In the genomic region with DNA sequence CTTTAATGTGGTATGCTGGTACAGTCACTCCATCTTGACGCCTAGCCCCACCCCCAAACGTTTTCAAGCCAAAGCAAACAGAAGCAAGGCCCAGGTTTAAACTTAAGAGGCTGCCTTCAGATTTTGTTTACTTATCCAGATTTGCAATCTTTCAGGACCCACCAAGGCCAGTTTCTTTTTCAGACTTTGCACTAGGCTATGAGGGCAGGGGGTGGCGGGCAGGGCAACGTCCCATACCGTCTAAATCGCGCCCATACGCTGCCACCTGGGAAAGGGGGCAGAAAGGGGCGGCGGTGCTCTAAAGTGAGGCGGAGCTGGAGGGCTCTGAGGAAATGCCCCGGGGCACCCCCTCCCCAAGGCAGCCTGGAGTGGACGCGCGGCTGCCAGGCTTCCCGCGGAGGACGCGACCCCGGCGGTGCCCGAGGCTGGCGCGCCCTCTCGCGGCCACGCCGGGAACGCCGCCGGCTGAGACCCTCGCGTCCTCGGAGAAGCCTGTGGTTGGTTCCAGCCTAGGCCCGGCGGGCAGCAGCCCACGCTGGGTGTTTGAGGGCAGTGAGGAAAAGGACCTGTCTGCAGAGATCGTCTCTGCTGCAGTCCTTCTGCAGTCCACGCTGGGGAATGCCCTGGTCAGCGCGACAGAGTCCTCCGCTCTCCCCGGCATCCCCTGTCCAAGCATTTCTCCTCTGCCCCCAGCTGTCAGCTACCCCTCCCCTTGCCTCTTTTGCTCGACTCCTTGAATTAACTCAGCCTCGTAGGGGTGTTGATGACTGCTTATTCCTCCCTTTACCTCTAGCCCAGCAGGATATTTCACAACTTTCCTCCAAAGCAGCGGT, we compare ENCODE assay signal across 8 cellular contexts.
DNase-seq lines count a peak whose midpoint lies in the region; ATAC-seq, FAIRE-seq and TF ChIP-seq lines count a peak whose summit lies in the region.

No MANE protein-coding gene starts in this region.

- H3K4me3 ChIP-seq in DND-41 (ENCODE audit: low read depth in 1 of 2, low read length in 2 of 2) (peak overlapping the region in 1 of 2 experiments; percentile 54; a peak in 3 of 4 replicates), IMR-90 (ENCODE audit: insufficient read depth, low read depth, low read length) (peak overlapping the region; percentile 44), GM12878 (no peak overlapping the region)

- peak overlapping the region; percentile 64 for H3K14ac ChIP-seq in IMR-90 (replicated peaks; ENCODE audit: low read depth, low read length)

- TF ChIP-seq CTCF in DND-41 (IDR thresholded peaks at IDR 0.05; ENCODE audit: borderline replicate concordance, extremely low read depth, low read length, poor library complexity, severe bottlenecking) (peak; percentile 97), IMR-90 (conservative IDR thresholded peaks at IDR 0.05; ENCODE audit: low read depth, low read length) (peak; percentile 91), GM12878 (IDR thresholded peaks at IDR 0.05 in 2 of 3, conservative IDR thresholded peaks at IDR 0.05 in 1 of 3; ENCODE audit: control insufficient read depth in 2 of 3, extremely low read depth in 1 of 3, insufficient read depth in 1 of 3, low read depth in 3 of 3, low read length in 3 of 3) (peak; percentile 69 to 77 (median 74); a peak in 5 of 6 replicates)

- H2BK20ac ChIP-seq in IMR-90 (ENCODE audit: low read depth, low read length) = peak overlapping the region; percentile 88

- H2BK120ac ChIP-seq in IMR-90 (ENCODE audit: low read depth, low read length) = peak overlapping the region; percentile 86

- TF ChIP-seq EP300 in GM12878 (IDR thresholded peaks at IDR 0.05; ENCODE audit: borderline replicate concordance in 1 of 2, control insufficient read depth in 1 of 2, low read depth in 2 of 2, low read length in 2 of 2) = no peak

- H3K36me3 ChIP-seq in DND-41 (ENCODE audit: insufficient read depth, low read length) (no peaks in the 10 kb centered on the region), IMR-90 (ENCODE audit: control insufficient read depth, insufficient read depth, low read length) (no peaks in the 10 kb centered on the region), GM12878 (ENCODE audit: control insufficient read depth in 2 of 2, insufficient read depth in 2 of 2, low read length in 1 of 2) (no peaks in the 10 kb centered on the region)

- peak overlapping the region; percentile 55 for H4K91ac ChIP-seq in IMR-90 (ENCODE audit: insufficient read depth, low read depth, low read length)

- BruUV-seq in IMR-90 (replicated peaks; lab: Mats Ljungman, UMichigan) (no TSS peak), GM12878 (replicated peaks; lab: Mats Ljungman, UMichigan) (no TSS peak)

- H3K79me1 ChIP-seq in IMR-90 (ENCODE audit: low read depth in 1 of 2, low read length in 2 of 2) = no peaks in the 10 kb centered on the region

- H3K4me1 ChIP-seq in DND-41 (ENCODE audit: insufficient read depth, low read length) (peaks cover 17% of the 10 kb centered on the region), IMR-90 (ENCODE audit: control insufficient read depth, insufficient read depth, low read length) (peaks cover 3% of the 10 kb centered on the region; the same call in 1 of the 2 replicates), GM12878 (ENCODE audit: control insufficient read depth, insufficient read depth, low read length) (no peaks in the 10 kb centered on the region)

- no peak overlapping the region for H4K5ac ChIP-seq in IMR-90 (ENCODE audit: low read depth, low read length)

- H2BK5ac ChIP-seq in IMR-90 (ENCODE audit: low read depth, low read length, poor library complexity, severe bottlenecking) = peak overlapping the region; percentile 48

- H3K79me2 ChIP-seq in DND-41 (ENCODE audit: insufficient read depth, low read length) (no peaks in the 10 kb centered on the region), GM12878 (ENCODE audit: control insufficient read depth, insufficient read depth, low read length) (no peaks in the 10 kb centered on the region)

- peak overlapping the region; percentile 71 for H3K23ac ChIP-seq in IMR-90 (ENCODE audit: low read depth, low read length)

- TF ChIP-seq RAD21 in IMR-90 (IDR thresholded peaks at IDR 0.05; ENCODE audit: low read length) = peak; percentile 99
- peak; percentile 71 for TF ChIP-seq RAD21 in GM12878 (IDR thresholded peaks at IDR 0.05; ENCODE audit: insufficient read depth, low read depth, low read length)

- peak overlapping the region; percentile 90 for H2AK9ac ChIP-seq in IMR-90 (replicated peaks; ENCODE audit: low read depth, low read length, poor library complexity)

- 10% methylated on average over 26 of the region's 46 CpGs; no CpG with 5 or more reads in 1 of the 2 experiments for WGBS in IMR-90 (ENCODE audit: extremely low coverage in 2 of 2, insufficient read length in 1 of 2), 2 experiments
- WGBS in GM12878 (ENCODE audit: insufficient coverage, insufficient replicate concordance, low lambda C conversion rate, missing lambda C conversion rate) = 21% methylated on average over 38 of the region's 46 CpGs

- intact Hi-C loops in IMR-90 (cut with micrococcal nuclease) = loop anchor here (1.0 kb wide), 1 partner anchor 484 kb away; no protein-coding TSS in a partner anchor
- intact Hi-C loops in GM12878 (cut with micrococcal nuclease; ENCODE audit: unreplicated experiment) = loop anchor here (1.0 to 5.0 kb wide), 2 partner anchors 365 to 484 kb away; no protein-coding TSS in a partner anchor

- peak overlapping the region; percentile 77; the same call in 2 of the 3 replicates for H2BK15ac ChIP-seq in IMR-90 (ENCODE audit: low read depth, low read length)

- H3K9ac ChIP-seq in DND-41 (ENCODE audit: low read depth, low read length) = peak overlapping the region; percentile 48
- H3K9ac ChIP-seq in IMR-90 (ENCODE audit: low read depth, low read length) = peak overlapping the region; percentile 40; the same call in 1 of the 2 replicates
- no peak overlapping the region for H3K9ac ChIP-seq in GM12878 (ENCODE audit: control insufficient read depth, insufficient read depth, low read length)

- in situ Hi-C loops in IMR-90 (cut with MboI; ENCODE audit: low sequenced_read_pairs) = loop anchor here (5.0 kb wide), 1 partner anchor 485 kb away; no protein-coding TSS in a partner anchor
- in situ Hi-C loops in GM12878 (cut with MboI) = loop anchor here (5.0 kb wide), 1 partner anchor 485 kb away; no protein-coding TSS in a partner anchor

- H3K27me3 ChIP-seq in DND-41 (ENCODE audit: insufficient read depth, low read length, poor library complexity) (peaks cover 6% of the 10 kb centered on the region), IMR-90 (ENCODE audit: control insufficient read depth, insufficient read depth, low read length) (no peaks in the 10 kb centered on the region), GM12878 (replicated peaks in 1 of 2; ENCODE audit: control insufficient read depth in 2 of 2, insufficient read depth in 2 of 2, low read length in 1 of 2) (no peaks in the 10 kb centered on the region)

- H3K4ac ChIP-seq in IMR-90 (ENCODE audit: low read depth, low read length) = peak overlapping the region; percentile 79

- SMC1A ChIA-PET in GM12878 (lab: Charles Lee; ENCODE audit: uncharacterized antibody, unreplicated experiment) = interaction anchor here (0.7 kb wide), 1 partner anchor 9 kb away, joined by 3 read pairs; no protein-coding TSS in a partner anchor

- H3K27ac ChIP-seq in DND-41 (ENCODE audit: low read length) (no peak overlapping the region), IMR-90 (ENCODE audit: insufficient read depth, low read length) (peak overlapping the region; percentile 35; the same call in 1 of the 2 replicates), GM12878 (ENCODE audit: control insufficient read depth, insufficient read depth) (no peak overlapping the region)

- H3K9me1 ChIP-seq in IMR-90 (ENCODE audit: insufficient read depth, low read length) = no peaks in the 10 kb centered on the region

- H4K8ac ChIP-seq in IMR-90 (ENCODE audit: low read depth in 2 of 2, low read length in 2 of 2) = peak overlapping the region; percentile 66 to 71; a peak in 3 of 4 replicates

- peak overlapping the region; percentile 81 for H2AK5ac ChIP-seq in IMR-90 (ENCODE audit: low read depth, low read length)

- POLR2A ChIA-PET in IMR-90 (lab: Charles Lee; ENCODE audit: unreplicated experiment) = no interaction called here
- POLR2A ChIA-PET in GM12878 (lab: Charles Lee) = no interaction called here

- peak overlapping the region; percentile 61; the same call in 1 of the 2 replicates for H3K56ac ChIP-seq in IMR-90 (ENCODE audit: extremely low read depth, insufficient read depth, low read length)

- ATAC-seq in DND-41 (ENCODE audit: insufficient read depth, low read depth) (peak; percentile 90), IMR-90 (ENCODE audit: low read depth) (peak; percentile 96), GM12878 (peak; percentile 87), HG02610 (IDR thresholded peaks at IDR 0.05; ENCODE audit: unreplicated experiment) (no peak)

- no peak for FAIRE-seq in GM12878 (lab: Jason Lieb, UNC)

- RAD21 ChIA-PET in GM12878 (lab: Charles Lee; ENCODE audit: unreplicated experiment) = no interaction called here

- H3K9me3 ChIP-seq in DND-41 (ENCODE audit: insufficient read depth, low read length, severe bottlenecking) (no peaks in the 10 kb centered on the region), IMR-90 (ENCODE audit: control insufficient read depth, insufficient read depth, low read length) (no peaks in the 10 kb centered on the region), GM12878 (replicated peaks; ENCODE audit: control insufficient read depth, insufficient read depth, low read length) (no peaks in the 10 kb centered on the region)

- H4K20me1 ChIP-seq in DND-41 (ENCODE audit: insufficient read depth, low read length) (no peaks in the 10 kb centered on the region), IMR-90 (ENCODE audit: insufficient read depth, low read length) (no peaks in the 10 kb centered on the region), GM12878 (ENCODE audit: control insufficient read depth, insufficient read depth) (no peaks in the 10 kb centered on the region)

- CTCF ChIA-PET in IMR-90 (lab: Yijun Ruan, JAX) = interaction anchor here (0.8 kb wide), 1 partner anchor 348 kb away, joined by 3 read pairs; no protein-coding TSS in a partner anchor
- CTCF ChIA-PET in GM12878 (lab: Yijun Ruan, JAX) = interaction anchor here (0.5 to 1.8 kb wide), 5 partner anchors 10 to 482 kb away, joined by 3 to 8 read pairs (median 3); no protein-coding TSS in a partner anchor

- peak overlapping the region; percentile 76 for H3K4me2 ChIP-seq in DND-41 (ENCODE audit: insufficient read depth, low read length)
- peak overlapping the region; percentile 79 for H3K4me2 ChIP-seq in IMR-90 (ENCODE audit: low read depth, low read length)
- no peak overlapping the region for H3K4me2 ChIP-seq in GM12878 (ENCODE audit: control insufficient read depth, insufficient read depth)

- DNase-seq in DND-41 = peak; percentile 85
- DNase-seq in IMR-90 = no peak
- DNase-seq in T-helper 2 cell = peak; percentile 7 to 45 (median 33)
- no peak for DNase-seq in GM12878 (ENCODE audit: low read depth, low spot score)
- peak; percentile 89 for DNase-seq in iPS-NIHi7 (ENCODE audit: extremely low spot score)
- peak; percentile 10 to 52 for DNase-seq in stimulated activated CD4-positive, alpha-beta T cell treated with anti-CD3 and anti-CD28 coated beads, Interleukin-15, amount 100 ng/mL, for 1 hour (ENCODE audit: low read depth in 1 of 2, low spot score in 1 of 2)
- DNase-seq in NCI-H187 treated with DMSO at 0.1 percent for 48 hours (lab: John Stamatoyannopoulos, UW) = no peak

- no peak overlapping the region for H3K18ac ChIP-seq in IMR-90 (ENCODE audit: low read depth, low read length)

- peak; percentile 29; the same call in 1 of the 2 replicates for TF ChIP-seq POLR2A in IMR-90 (IDR thresholded peaks at IDR 0.05; ENCODE audit: low read depth, low read length)
- TF ChIP-seq POLR2A in GM12878 (IDR thresholded peaks at IDR 0.05; ENCODE audit: low read depth, low read length) = no peak

- peak overlapping the region; percentile 72 for H2AFZ ChIP-seq in DND-41 (ENCODE audit: low read depth, low read length)
- H2AFZ ChIP-seq in IMR-90 (replicated peaks; ENCODE audit: low read length, poor library complexity) = peak overlapping the region; percentile 95
- no peak overlapping the region for H2AFZ ChIP-seq in GM12878 (ENCODE audit: control insufficient read depth, low read depth, low read length)

- dilution Hi-C loops in IMR-90 (cut with HindIII; ENCODE audit: low sequenced_read_pairs, unreplicated experiment) = loop anchor here (25.0 kb wide), 1 partner anchor 330 kb away; no protein-coding TSS in a partner anchor

Comparison
In these comparisons a context has a peak if more than half of its experiments do, and no peak if none do; other contexts are left out.
1. DNase-seq: peak in DND-41 (single experiment), T-helper 2 cell (5 of 5), iPS-NIHi7 (single experiment) and stimulated activated CD4-positive, alpha-beta T cell treated with anti-CD3 and anti-CD28 coated beads, Interleukin-15, amount 100 ng/mL, for 1 hour (2 of 2); none in IMR-90 (single experiment), GM12878 (single experiment) and NCI-H187 treated with DMSO at 0.1 percent for 48 hours (single experiment).
2. Peak in every context shown above with its lines, with median percentiles within 50 percentile points of each other: CTCF ChIP-seq.